8 cellular contexts compared by ENCODE assay signal in the genomic region with DNA sequence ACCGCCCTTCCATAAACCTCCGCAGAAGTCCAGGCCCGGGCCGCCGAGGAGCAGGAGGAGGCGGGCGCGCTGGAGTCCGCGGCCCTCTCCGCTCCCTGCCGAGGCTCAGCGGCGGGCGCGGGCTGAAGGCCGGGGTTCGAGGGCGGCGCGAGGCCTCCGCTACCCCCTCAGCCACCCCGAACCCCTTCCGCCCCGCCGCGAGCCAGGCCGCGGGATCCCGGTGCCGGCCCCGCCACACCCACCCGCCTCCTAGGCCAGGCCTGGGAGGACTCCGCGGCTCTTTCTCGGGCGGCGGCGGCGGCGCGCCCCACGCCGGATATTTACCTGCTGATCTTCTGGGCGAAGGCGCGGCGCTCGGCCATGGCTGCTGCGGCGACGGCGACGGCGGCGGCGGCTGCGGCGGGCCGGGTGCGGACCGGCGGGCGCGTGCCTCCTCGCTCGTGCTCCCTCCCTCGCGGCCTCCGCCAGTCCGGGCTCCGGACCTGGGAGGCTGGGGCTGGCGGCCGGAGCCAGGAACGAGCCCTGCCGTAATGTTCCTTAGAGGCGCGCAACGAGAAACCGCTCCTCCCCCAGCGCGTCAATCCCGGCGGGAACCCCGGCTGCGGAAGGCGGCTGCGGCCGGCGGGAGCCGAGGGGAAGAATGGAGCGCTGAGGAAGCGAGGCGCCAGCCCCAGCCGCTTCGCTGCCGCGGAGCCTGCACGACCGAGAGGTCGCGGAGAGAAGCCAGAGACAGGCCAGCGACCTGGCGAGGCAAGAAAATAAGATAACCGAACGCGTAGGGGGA. TPM values are rescaled to one million over a fixed set of nuclear protein-coding genes. Genes with fewer than 3 reads are reported as not detected.
DNase-seq lines count a peak whose midpoint lies in the region; ATAC-seq and TF ChIP-seq lines count a peak whose summit lies in the region.

A gene with protein sequence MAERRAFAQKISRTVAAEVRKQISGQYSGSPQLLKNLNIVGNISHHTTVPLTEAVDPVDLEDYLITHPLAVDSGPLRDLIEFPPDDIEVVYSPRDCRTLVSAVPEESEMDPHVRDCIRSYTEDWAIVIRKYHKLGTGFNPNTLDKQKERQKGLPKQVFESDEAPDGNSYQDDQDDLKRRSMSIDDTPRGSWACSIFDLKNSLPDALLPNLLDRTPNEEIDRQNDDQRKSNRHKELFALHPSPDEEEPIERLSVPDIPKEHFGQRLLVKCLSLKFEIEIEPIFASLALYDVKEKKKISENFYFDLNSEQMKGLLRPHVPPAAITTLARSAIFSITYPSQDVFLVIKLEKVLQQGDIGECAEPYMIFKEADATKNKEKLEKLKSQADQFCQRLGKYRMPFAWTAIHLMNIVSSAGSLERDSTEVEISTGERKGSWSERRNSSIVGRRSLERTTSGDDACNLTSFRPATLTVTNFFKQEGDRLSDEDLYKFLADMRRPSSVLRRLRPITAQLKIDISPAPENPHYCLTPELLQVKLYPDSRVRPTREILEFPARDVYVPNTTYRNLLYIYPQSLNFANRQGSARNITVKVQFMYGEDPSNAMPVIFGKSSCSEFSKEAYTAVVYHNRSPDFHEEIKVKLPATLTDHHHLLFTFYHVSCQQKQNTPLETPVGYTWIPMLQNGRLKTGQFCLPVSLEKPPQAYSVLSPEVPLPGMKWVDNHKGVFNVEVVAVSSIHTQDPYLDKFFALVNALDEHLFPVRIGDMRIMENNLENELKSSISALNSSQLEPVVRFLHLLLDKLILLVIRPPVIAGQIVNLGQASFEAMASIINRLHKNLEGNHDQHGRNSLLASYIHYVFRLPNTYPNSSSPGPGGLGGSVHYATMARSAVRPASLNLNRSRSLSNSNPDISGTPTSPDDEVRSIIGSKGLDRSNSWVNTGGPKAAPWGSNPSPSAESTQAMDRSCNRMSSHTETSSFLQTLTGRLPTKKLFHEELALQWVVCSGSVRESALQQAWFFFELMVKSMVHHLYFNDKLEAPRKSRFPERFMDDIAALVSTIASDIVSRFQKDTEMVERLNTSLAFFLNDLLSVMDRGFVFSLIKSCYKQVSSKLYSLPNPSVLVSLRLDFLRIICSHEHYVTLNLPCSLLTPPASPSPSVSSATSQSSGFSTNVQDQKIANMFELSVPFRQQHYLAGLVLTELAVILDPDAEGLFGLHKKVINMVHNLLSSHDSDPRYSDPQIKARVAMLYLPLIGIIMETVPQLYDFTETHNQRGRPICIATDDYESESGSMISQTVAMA (N-terminal part only) (minus strand): TSS at position 484 of the 784 bp plus-strand sequence. CDS start 122 bp downstream, at position 362.

- ATAC-seq in GM18861 (IDR thresholded peaks at IDR 0.05; ENCODE audit: unreplicated experiment) (peak; percentile 71), HG03045 (IDR thresholded peaks at IDR 0.05; ENCODE audit: unreplicated experiment) (peak; percentile 81)

- H3K27ac Mint-ChIP-seq in chondrocyte (ENCODE audit: unreplicated experiment): peak within 1 kb of the TSS; percentile 95

- H3K27ac ChIP-seq in spleen: peak within 1 kb of the TSS; percentile 72 to 89 (median 86)

- intact Hi-C loops in spleen (cut with DNase I; ENCODE audit: low total_unique reads): no loop called here

- H3K4me3 ChIP-seq in spleen: peak within 1 kb of the TSS; percentile 63 to 81 (median 75)

- peaks cover 64% of the 10 kb centered on the region for H3K4me1 Mint-ChIP-seq in chondrocyte (ENCODE audit: low read depth)

- peaks cover 2% of the 10 kb centered on the region for H3K36me3 Mint-ChIP-seq in chondrocyte (ENCODE audit: low read depth)

- no peaks in the 10 kb centered on the region for H3K36me3 ChIP-seq in spleen

- H3K9me3 ChIP-seq in spleen: no peaks in the 10 kb centered on the region

- no peak for TF ChIP-seq POLR2A in spleen (IDR thresholded peaks at IDR 0.05)

- TF ChIP-seq CTCF in chondrocyte (IDR thresholded peaks at IDR 0.05): peak; percentile 21
- TF ChIP-seq CTCF in spleen (IDR thresholded peaks at IDR 0.05 in 8 of 11, conservative IDR thresholded peaks at IDR 0.05 in 3 of 11): no peak

- peaks cover 18 to 55% (median 42%) of the 10 kb centered on the region in 6 donors for H3K4me1 ChIP-seq in spleen

- H3K9me3 Mint-ChIP-seq in chondrocyte (ENCODE audit: low read depth): no peaks in the 10 kb centered on the region

- H3K4me3 Mint-ChIP-seq in chondrocyte (ENCODE audit: unreplicated experiment): peak within 1 kb of the TSS; percentile 93

- 0 to 1% (median 0%) methylated on average over 17 to 107 of the region's 107 CpGs for WGBS in spleen, 5 donors

- no peaks in the 10 kb centered on the region for H3K27me3 Mint-ChIP-seq in chondrocyte (ENCODE audit: low read depth)

- peaks cover 0 to 8% (median 0%) of the 10 kb centered on the region in 7 donors for H3K27me3 ChIP-seq in spleen (replicated peaks in 1 of 7)

- DNase-seq in AG08395 (ENCODE audit: low spot score) (peak; percentile 86), NCI-H2171 treated with DMSO at 0.1 percent for 48 hours (lab: John Stamatoyannopoulos, UW) (peak; percentile 70), chondrocyte (ENCODE audit: low spot score) (peak; percentile 94), islet precursor cell (peak; percentile 92), spleen (peak; percentile 91)
- DNase-seq in activated CD4-positive, CD25-positive, alpha-beta regulatory T cell treated with anti-CD3 and anti-CD28 coated beads, Interleukin-2, amount 50 U/mL, for 72 hours: peak; percentile 57

RNA-seq across cellular contexts. Expression of the gene that starts here (rescaled TPM):
- total RNA-seq in chondrocyte (79.7 to 88.4 TPM (median 83.2 TPM) in 3 replicates), spleen (10 to 100 TPM; 25.2 to 48.3 (median 34.3) TPM)
- polyA plus RNA-seq in spleen: 1 to 10 TPM; 3.3 to 7.5 (median 3.4) TPM

Comparison
In these comparisons a context has a peak if more than half of its experiments do, and no peak if none do; other contexts are left out.
1. Peak in every context shown above with its lines: DNase-seq, ATAC-seq, H3K4me3 ChIP-seq and H3K27ac ChIP-seq.